ENCODE assay signal across 8 cellular contexts in genomic region chr12:26831959-26832816, GRCh38. TPM values are rescaled to one million over a fixed set of nuclear protein-coding genes. Genes with fewer than 3 reads are reported as not detected.
DNase-seq lines count a peak whose midpoint lies in the region; ATAC-seq, FAIRE-seq and TF ChIP-seq lines count a peak whose summit lies in the region.

No MANE protein-coding gene starts in this region.

- 0 out of 2 replicates have a peak overlapping the region, but pooled peaks have one; percentile 3 for H2BK15ac ChIP-seq in H1 (ENCODE audit: low read length)

- FAIRE-seq in H1 (lab: Jason Lieb, UNC) = no peak

- peak overlapping the region; percentile 44 for H4K5ac ChIP-seq in H1 (ENCODE audit: insufficient read length, low read depth, low read length)

- H3K36me3 Mint-ChIP-seq in mesothelial cell of epicardium = no peaks in the 10 kb centered on the region

- 2% methylated on average over 35 of the region's 54 CpGs; no CpG with 5 or more reads in 1 of the 2 experiments for WGBS in H1 (ENCODE audit: extremely low coverage in 1 of 2, insufficient coverage in 1 of 2, insufficient read length in 1 of 2, insufficient replicate concordance in 2 of 2, low coverage in 1 of 2, low lambda C conversion rate in 2 of 2, missing lambda C conversion rate in 1 of 2), 2 experiments

- H3K9me3 ChIP-seq in H1 (ENCODE audit: insufficient read depth in 2 of 2, low read depth in 1 of 2, low read length in 1 of 2) = no peaks in the 10 kb centered on the region

- no peak overlapping the region for H2AK5ac ChIP-seq in H1 (ENCODE audit: low read depth, low read length)

- no peaks in the 10 kb centered on the region for H3K27me3 Mint-ChIP-seq in mesothelial cell of epicardium (ENCODE audit: low read depth)

- peaks cover 0 to 4% (median 2%) of the 10 kb centered on the region in 4 experiments; a peak in 4 of 7 replicates for H3K4me1 ChIP-seq in H1 (replicated peaks in 1 of 4; ENCODE audit: control insufficient read depth in 3 of 4, insufficient read depth in 4 of 4, low read length in 3 of 4)

- TF ChIP-seq CTCF in H1 (IDR thresholded peaks at IDR 0.05; ENCODE audit: control extremely low read depth in 1 of 3, insufficient read depth in 1 of 3, low read depth in 1 of 3, low read length in 3 of 3) (no peak), mesothelial cell of epicardium (IDR thresholded peaks at IDR 0.05; ENCODE audit: unreplicated experiment) (no peak)

- H3K4ac ChIP-seq in H1 (replicated peaks; ENCODE audit: insufficient read length, low read depth, low read length) = no peak overlapping the region

- peak overlapping the region; percentile 55; the same call in 1 of the 2 replicates for H2BK5ac ChIP-seq in H1 (ENCODE audit: low read depth, low read length)

- no peak overlapping the region for H3K23ac ChIP-seq in H1 (ENCODE audit: insufficient read length)

- ATAC-seq in GM18907 (IDR thresholded peaks at IDR 0.05; ENCODE audit: unreplicated experiment) (peak; percentile 50), HG03108 (IDR thresholded peaks at IDR 0.05; ENCODE audit: unreplicated experiment) (peak; percentile 35)

- peaks cover 5 to 15% of the 10 kb centered on the region in 2 experiments for H4K20me1 ChIP-seq in H1 (replicated peaks in 1 of 2; ENCODE audit: control insufficient read depth in 1 of 2, insufficient read depth in 2 of 2, low read length in 2 of 2)

- H3K18ac ChIP-seq in H1 (ENCODE audit: extremely low read depth, low read length) = peak overlapping the region; percentile 25; the same call in 1 of the 2 replicates

- H3K79me2 ChIP-seq in H1 (ENCODE audit: control insufficient read depth in 1 of 2, insufficient read depth in 2 of 2, low read length in 2 of 2) = peaks cover 3 to 45% of the 10 kb centered on the region in 2 experiments; a peak in 3 of 4 replicates

- no peak overlapping the region for H2BK20ac ChIP-seq in H1 (ENCODE audit: low read length)

- DNase-seq in AG20443 (ENCODE audit: low spot score) (peak; percentile 73), NCI-H82 (lab: John Stamatoyannopoulos, UW) (peak; percentile 77), H1 (ENCODE audit: low read depth in 1 of 2, low spot score in 2 of 2) (peak in 1 of 2 experiments; percentile 74), mesothelial cell of epicardium (ENCODE audit: low spot score in 2 of 2, unreplicated experiment in 2 of 2) (peak; percentile 27 to 68)
- DNase-seq in activated CD8-positive, alpha-beta memory T cell treated with anti-CD3 and anti-CD28 coated beads for 24 hours = peak; percentile 84
- DNase-seq in stimulated activated CD8-positive, alpha-beta memory T cell treated with anti-CD3 and anti-CD28 coated beads, Interleukin-2, amount 100 ng/mL, for 1 hour (ENCODE audit: low read depth in 2 of 2) = peak; percentile 29 to 42

- peaks cover 43% of the 10 kb centered on the region for H3K4me1 Mint-ChIP-seq in mesothelial cell of epicardium

- CTCF ChIA-PET in H1 (lab: Charles Lee; ENCODE audit: partially characterized antibody) = interaction anchor here (1.0 to 5.9 kb wide), 8 partner anchors 11 to 58 kb away, joined by 4 to 27 read pairs (median 14); no protein-coding TSS in a partner anchor

- peak overlapping the region; percentile 13 for H2BK120ac ChIP-seq in H1 (replicated peaks; ENCODE audit: low read depth, low read length)

- TF ChIP-seq EP300 in H1 (IDR thresholded peaks at IDR 0.05; ENCODE audit: borderline replicate concordance in 1 of 2, low read depth in 2 of 2, low read length in 2 of 2) = no peak

- H3K14ac ChIP-seq in H1 (ENCODE audit: insufficient read length) = no peak overlapping the region

- peak overlapping the region; percentile 43 for H3K56ac ChIP-seq in H1 (replicated peaks; ENCODE audit: insufficient read length, low read depth, low read length)

- POLR2A ChIA-PET in H1 (lab: Charles Lee; ENCODE audit: partially characterized antibody) = interaction anchor here (0.7 to 1.8 kb wide), 5 partner anchors 14 to 136 kb away, joined by 3 to 4 read pairs (median 3); partner anchors contain the start of gene FGFR1OP2

- H3K4me3 ChIP-seq in H1 (ENCODE audit: extremely low read depth in 1 of 4, insufficient read depth in 2 of 4, low read depth in 3 of 4, low read length in 4 of 4) = peak overlapping the region; percentile 75 to 84 (median 78)

- peaks cover 0 to 6% (median 1%) of the 10 kb centered on the region in 4 experiments; a peak in 1 of 7 replicates for H3K27me3 ChIP-seq in H1 (replicated peaks in 1 of 4; ENCODE audit: control insufficient read depth in 3 of 4, extremely low read depth in 1 of 4, insufficient read depth in 3 of 4, low read length in 3 of 4)

- H4K91ac ChIP-seq in H1 (replicated peaks; ENCODE audit: insufficient read length, low read length) = peak overlapping the region; percentile 71

- H3K4me3 Mint-ChIP-seq in mesothelial cell of epicardium = peak overlapping the region; percentile 94

- peak overlapping the region; percentile 96 for H3K27ac Mint-ChIP-seq in mesothelial cell of epicardium

- H4K8ac ChIP-seq in H1 (ENCODE audit: extremely low read depth, insufficient read depth, low read length) = peak overlapping the region; percentile 71; the same call in 1 of the 2 replicates

- H3K9ac ChIP-seq in H1 (replicated peaks in 1 of 4; ENCODE audit: extremely low read depth in 1 of 4, low read depth in 3 of 4, low read length in 3 of 4) = peak overlapping the region; percentile 40 to 74 (median 46); a peak in 6 of 7 replicates

- peak in 1 of 2 experiments; percentile 27; a peak in 1 of 3 replicates for TF ChIP-seq POLR2A in H1 (IDR thresholded peaks at IDR 0.05; ENCODE audit: control extremely low read depth in 1 of 2, low read depth in 2 of 2, low read length in 2 of 2)

- TF ChIP-seq RAD21 in H1 (IDR thresholded peaks at IDR 0.05 in 1 of 2, conservative IDR thresholded peaks at IDR 0.05 in 1 of 2; ENCODE audit: low read depth in 2 of 2, low read length in 2 of 2) = no peak

- no peak overlapping the region for H3K27ac ChIP-seq in H1 (ENCODE audit: low read depth, low read length)

- peak overlapping the region; percentile 41 for H2BK12ac ChIP-seq in H1 (ENCODE audit: low read depth, low read length)

- no peaks in the 10 kb centered on the region; the same call in 1 of the 2 replicates for H3K79me1 ChIP-seq in H1 (ENCODE audit: low read depth, low read length)

- peak overlapping the region; percentile 93 to 94 for H3K4me2 ChIP-seq in H1 (ENCODE audit: insufficient read depth in 1 of 2, low read depth in 2 of 2, low read length in 2 of 2)

- H2AFZ ChIP-seq in H1 (ENCODE audit: low read length) = peak overlapping the region; percentile 89

- no peaks in the 10 kb centered on the region for H3K9me3 Mint-ChIP-seq in mesothelial cell of epicardium

- peaks cover 19% of the 10 kb centered on the region for H3K23me2 ChIP-seq in H1 (ENCODE audit: low read depth, low read length)

- no peaks in the 10 kb centered on the region for H3K36me3 ChIP-seq in H1 (ENCODE audit: control insufficient read depth in 2 of 4, insufficient read depth in 4 of 4, low read length in 3 of 4)

TF ChIP-seq in H1, 55 proteins besides CTCF, POLR2A, EP300 and RAD21 (continues in another document):
- no peak for TF ChIP-seq TAF7 (optimal IDR thresholded peaks at IDR 0.05; ENCODE audit: borderline replicate concordance, low read depth, low read length)
- TF ChIP-seq RNF2 (IDR thresholded peaks at IDR 0.05; ENCODE audit: borderline replicate concordance, low read depth, low read length, missing control alignments, poor library complexity, severe bottlenecking) = no peak
- TF ChIP-seq RFX5 (IDR thresholded peaks at IDR 0.05; ENCODE audit: borderline replicate concordance, low read depth, low read length) = no peak
- peak; percentile 93 for TF ChIP-seq ASH2L (IDR thresholded peaks at IDR 0.05; ENCODE audit: low read length)
- TF ChIP-seq POLR2AphosphoS5 (IDR thresholded peaks at IDR 0.05; ENCODE audit: low read depth, low read length) = no peak
- no peak for TF ChIP-seq CEBPB (IDR thresholded peaks at IDR 0.05; ENCODE audit: low read depth, low read length)
- peak; percentile 32; the same call in 1 of the 2 replicates for TF ChIP-seq TAF1 (IDR thresholded peaks at IDR 0.05; ENCODE audit: low read depth, low read length)
- TF ChIP-seq, protein P1, sequence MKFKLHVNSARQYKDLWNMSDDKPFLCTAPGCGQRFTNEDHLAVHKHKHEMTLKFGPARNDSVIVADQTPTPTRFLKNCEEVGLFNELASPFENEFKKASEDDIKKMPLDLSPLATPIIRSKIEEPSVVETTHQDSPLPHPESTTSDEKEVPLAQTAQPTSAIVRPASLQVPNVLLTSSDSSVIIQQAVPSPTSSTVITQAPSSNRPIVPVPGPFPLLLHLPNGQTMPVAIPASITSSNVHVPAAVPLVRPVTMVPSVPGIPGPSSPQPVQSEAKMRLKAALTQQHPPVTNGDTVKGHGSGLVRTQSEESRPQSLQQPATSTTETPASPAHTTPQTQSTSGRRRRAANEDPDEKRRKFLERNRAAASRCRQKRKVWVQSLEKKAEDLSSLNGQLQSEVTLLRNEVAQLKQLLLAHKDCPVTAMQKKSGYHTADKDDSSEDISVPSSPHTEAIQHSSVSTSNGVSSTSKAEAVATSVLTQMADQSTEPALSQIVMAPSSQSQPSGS (IDR thresholded peaks at IDR 0.05; ENCODE audit: low read length) = no peak
- TF ChIP-seq E2F6 (IDR thresholded peaks at IDR 0.05) = no peak
- TF ChIP-seq CHD2 (IDR thresholded peaks at IDR 0.05; ENCODE audit: low read length) = no peak
- TF ChIP-seq SUZ12 (IDR thresholded peaks at IDR 0.05; ENCODE audit: low read length) = peak; percentile 29; the same call in 1 of the 2 replicates
- TF ChIP-seq TEAD4 (IDR thresholded peaks at IDR 0.05; ENCODE audit: low read depth, low read length) = no peak
- TF ChIP-seq TCF12 (IDR thresholded peaks at IDR 0.05; ENCODE audit: low read depth, low read length) = no peak
- no peak for TF ChIP-seq CREB1 (IDR thresholded peaks at IDR 0.05)
- no peak for TF ChIP-seq SIX5 (IDR thresholded peaks at IDR 0.05; ENCODE audit: low read depth, low read length)

RNA-seq across cellular contexts. Expression of gene ITPR2, which starts 0.8 kb away (rescaled TPM):
- 48.3 and 48.4 TPM in 2 replicates for total RNA-seq in H1 (2021; fragmentation: NEBNext Ultra II Directional; extraction: Animal tissue kit (Norgen Biotek cat#: 25700))
- 3.2 and 4.1 TPM in 2 replicates for polyA plus RNA-seq in H1 (2011; rRNA removed)
- 6.1 TPM for polyA plus RNA-seq in H1 (2011; cell fraction: cytosol; rRNA removed)
- 8.0 TPM for polyA plus RNA-seq in H1 (2011; cell fraction: nucleus; rRNA removed)
- polyA plus RNA-seq in H1 (2012, experiment 1 of 2) = 5.9 to 12.8 TPM (median 9.7 TPM) in 4 replicates
- 0.54 TPM for polyA plus RNA-seq in H1 (2012, experiment 2 of 2)
- polyA plus RNA-seq in H1 (2013, experiment 1 of 2) = 27.2 TPM
- 24.3 TPM for polyA plus RNA-seq in H1 (2013, experiment 2 of 2)
- 56.2 and 67.1 TPM in 2 replicates for polyA minus RNA-seq in H1 (2011; rRNA and poly(A)+ RNA removed)
- 15.0 TPM for polyA minus RNA-seq in H1 (2011; cell fraction: cytosol; rRNA and poly(A)+ RNA removed)
- polyA minus RNA-seq in H1 (2011; cell fraction: nucleus; rRNA and poly(A)+ RNA removed) = 109 TPM
- 54.3 to 63.9 TPM (median 62.3 TPM) in 3 replicates for total RNA-seq in mesothelial cell of epicardium
